3 cellular contexts compared by ENCODE assay signal in genomic region chr1:17069452-17070162, GRCh38.
TF ChIP-seq lines count a peak whose summit lies in the region.

No MANE protein-coding gene starts in this region.

TF ChIP-seq in GM12891, 5 proteins besides CTCF, POLR2A, EP300 and RAD21:
- TF ChIP-seq TAF1 (IDR thresholded peaks at IDR 0.05; ENCODE audit: low read depth, low read length) (no peak), POLR2AphosphoS5 (IDR thresholded peaks at IDR 0.05; ENCODE audit: low read depth, low read length) (no peak), PAX5 (IDR thresholded peaks at IDR 0.05; ENCODE audit: insufficient read depth, low read length, severe bottlenecking) (no peak), SPI1 (IDR thresholded peaks at IDR 0.05; ENCODE audit: low read depth, low read length) (no peak), POU2F2 (IDR thresholded peaks at IDR 0.05; ENCODE audit: low read depth, low read length) (no peak)
TF ChIP-seq in GM12891: peak in this region for 0.

TF ChIP-seq in K562, 482 proteins besides CTCF, POLR2A, EP300 and RAD21:
- TF ChIP-seq ZFP36 (IDR thresholded peaks at IDR 0.05; ENCODE audit: low read depth, low read length, partially characterized antibody) (peak; percentile 71), BCOR (IDR thresholded peaks at IDR 0.05) (peak; percentile 55; the same call in 1 of the 2 replicates), SP2 (IDR thresholded peaks at IDR 0.05; ENCODE audit: extremely low read depth, low read depth, low read length, poor library complexity, severe bottlenecking) (no peak), ZNF740 (CRISPR knock-in tag; IDR thresholded peaks at IDR 0.05) (no peak), ZNF740 (tag; IDR thresholded peaks at IDR 0.05) (no peak), KDM1A (IDR thresholded peaks at IDR 0.05) (peak in 1 of 2 experiments; percentile 32; a peak in 1 of 4 replicates), RBM25 (IDR thresholded peaks at IDR 0.05; ENCODE audit: low read depth, low read length, severe bottlenecking) (peak; percentile 32), RCOR1 (IDR thresholded peaks at IDR 0.05; ENCODE audit: borderline replicate concordance in 1 of 2, low read depth in 2 of 2, low read length in 2 of 2) (0 out of 4 replicates have a peak, but pooled peaks of 1 of the 2 experiments have one; percentile 15)

TF ChIP-seq in H1, 55 proteins besides CTCF, POLR2A, EP300 and RAD21:
- no peak for TF ChIP-seq ATF3 (IDR thresholded peaks at IDR 0.05; ENCODE audit: insufficient read depth, low read depth, low read length)
- no peak for TF ChIP-seq TCF12 (IDR thresholded peaks at IDR 0.05; ENCODE audit: low read depth, low read length)
- no peak for TF ChIP-seq GABPA (IDR thresholded peaks at IDR 0.05; ENCODE audit: borderline replicate concordance, insufficient read depth, low read length)
- TF ChIP-seq KDM1A (IDR thresholded peaks at IDR 0.05; ENCODE audit: borderline replicate concordance, low read length): no peak
- no peak for TF ChIP-seq PHF8 (conservative IDR thresholded peaks at IDR 0.05; ENCODE audit: low read depth, low read length)
- TF ChIP-seq NRF1 (IDR thresholded peaks at IDR 0.05; ENCODE audit: low read depth, low read length): no peak
- no peak for TF ChIP-seq CBX8 (IDR thresholded peaks at IDR 0.05; ENCODE audit: borderline replicate concordance, low read depth, low read length)
- no peak for TF ChIP-seq CREB1 (IDR thresholded peaks at IDR 0.05)
- TF ChIP-seq, protein P1, sequence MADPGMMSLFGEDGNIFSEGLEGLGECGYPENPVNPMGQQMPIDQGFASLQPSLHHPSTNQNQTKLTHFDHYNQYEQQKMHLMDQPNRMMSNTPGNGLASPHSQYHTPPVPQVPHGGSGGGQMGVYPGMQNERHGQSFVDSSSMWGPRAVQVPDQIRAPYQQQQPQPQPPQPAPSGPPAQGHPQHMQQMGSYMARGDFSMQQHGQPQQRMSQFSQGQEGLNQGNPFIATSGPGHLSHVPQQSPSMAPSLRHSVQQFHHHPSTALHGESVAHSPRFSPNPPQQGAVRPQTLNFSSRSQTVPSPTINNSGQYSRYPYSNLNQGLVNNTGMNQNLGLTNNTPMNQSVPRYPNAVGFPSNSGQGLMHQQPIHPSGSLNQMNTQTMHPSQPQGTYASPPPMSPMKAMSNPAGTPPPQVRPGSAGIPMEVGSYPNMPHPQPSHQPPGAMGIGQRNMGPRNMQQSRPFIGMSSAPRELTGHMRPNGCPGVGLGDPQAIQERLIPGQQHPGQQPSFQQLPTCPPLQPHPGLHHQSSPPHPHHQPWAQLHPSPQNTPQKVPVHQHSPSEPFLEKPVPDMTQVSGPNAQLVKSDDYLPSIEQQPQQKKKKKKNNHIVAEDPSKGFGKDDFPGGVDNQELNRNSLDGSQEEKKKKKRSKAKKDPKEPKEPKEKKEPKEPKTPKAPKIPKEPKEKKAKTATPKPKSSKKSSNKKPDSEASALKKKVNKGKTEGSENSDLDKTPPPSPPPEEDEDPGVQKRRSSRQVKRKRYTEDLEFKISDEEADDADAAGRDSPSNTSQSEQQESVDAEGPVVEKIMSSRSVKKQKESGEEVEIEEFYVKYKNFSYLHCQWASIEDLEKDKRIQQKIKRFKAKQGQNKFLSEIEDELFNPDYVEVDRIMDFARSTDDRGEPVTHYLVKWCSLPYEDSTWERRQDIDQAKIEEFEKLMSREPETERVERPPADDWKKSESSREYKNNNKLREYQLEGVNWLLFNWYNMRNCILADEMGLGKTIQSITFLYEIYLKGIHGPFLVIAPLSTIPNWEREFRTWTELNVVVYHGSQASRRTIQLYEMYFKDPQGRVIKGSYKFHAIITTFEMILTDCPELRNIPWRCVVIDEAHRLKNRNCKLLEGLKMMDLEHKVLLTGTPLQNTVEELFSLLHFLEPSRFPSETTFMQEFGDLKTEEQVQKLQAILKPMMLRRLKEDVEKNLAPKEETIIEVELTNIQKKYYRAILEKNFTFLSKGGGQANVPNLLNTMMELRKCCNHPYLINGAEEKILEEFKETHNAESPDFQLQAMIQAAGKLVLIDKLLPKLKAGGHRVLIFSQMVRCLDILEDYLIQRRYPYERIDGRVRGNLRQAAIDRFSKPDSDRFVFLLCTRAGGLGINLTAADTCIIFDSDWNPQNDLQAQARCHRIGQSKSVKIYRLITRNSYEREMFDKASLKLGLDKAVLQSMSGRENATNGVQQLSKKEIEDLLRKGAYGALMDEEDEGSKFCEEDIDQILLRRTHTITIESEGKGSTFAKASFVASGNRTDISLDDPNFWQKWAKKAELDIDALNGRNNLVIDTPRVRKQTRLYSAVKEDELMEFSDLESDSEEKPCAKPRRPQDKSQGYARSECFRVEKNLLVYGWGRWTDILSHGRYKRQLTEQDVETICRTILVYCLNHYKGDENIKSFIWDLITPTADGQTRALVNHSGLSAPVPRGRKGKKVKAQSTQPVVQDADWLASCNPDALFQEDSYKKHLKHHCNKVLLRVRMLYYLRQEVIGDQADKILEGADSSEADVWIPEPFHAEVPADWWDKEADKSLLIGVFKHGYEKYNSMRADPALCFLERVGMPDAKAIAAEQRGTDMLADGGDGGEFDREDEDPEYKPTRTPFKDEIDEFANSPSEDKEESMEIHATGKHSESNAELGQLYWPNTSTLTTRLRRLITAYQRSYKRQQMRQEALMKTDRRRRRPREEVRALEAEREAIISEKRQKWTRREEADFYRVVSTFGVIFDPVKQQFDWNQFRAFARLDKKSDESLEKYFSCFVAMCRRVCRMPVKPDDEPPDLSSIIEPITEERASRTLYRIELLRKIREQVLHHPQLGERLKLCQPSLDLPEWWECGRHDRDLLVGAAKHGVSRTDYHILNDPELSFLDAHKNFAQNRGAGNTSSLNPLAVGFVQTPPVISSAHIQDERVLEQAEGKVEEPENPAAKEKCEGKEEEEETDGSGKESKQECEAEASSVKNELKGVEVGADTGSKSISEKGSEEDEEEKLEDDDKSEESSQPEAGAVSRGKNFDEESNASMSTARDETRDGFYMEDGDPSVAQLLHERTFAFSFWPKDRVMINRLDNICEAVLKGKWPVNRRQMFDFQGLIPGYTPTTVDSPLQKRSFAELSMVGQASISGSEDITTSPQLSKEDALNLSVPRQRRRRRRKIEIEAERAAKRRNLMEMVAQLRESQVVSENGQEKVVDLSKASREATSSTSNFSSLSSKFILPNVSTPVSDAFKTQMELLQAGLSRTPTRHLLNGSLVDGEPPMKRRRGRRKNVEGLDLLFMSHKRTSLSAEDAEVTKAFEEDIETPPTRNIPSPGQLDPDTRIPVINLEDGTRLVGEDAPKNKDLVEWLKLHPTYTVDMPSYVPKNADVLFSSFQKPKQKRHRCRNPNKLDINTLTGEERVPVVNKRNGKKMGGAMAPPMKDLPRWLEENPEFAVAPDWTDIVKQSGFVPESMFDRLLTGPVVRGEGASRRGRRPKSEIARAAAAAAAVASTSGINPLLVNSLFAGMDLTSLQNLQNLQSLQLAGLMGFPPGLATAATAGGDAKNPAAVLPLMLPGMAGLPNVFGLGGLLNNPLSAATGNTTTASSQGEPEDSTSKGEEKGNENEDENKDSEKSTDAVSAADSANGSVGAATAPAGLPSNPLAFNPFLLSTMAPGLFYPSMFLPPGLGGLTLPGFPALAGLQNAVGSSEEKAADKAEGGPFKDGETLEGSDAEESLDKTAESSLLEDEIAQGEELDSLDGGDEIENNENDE (IDR thresholded peaks at IDR 0.05; ENCODE audit: insufficient replicate concordance, low read length): no peak
- TF ChIP-seq JUND (IDR thresholded peaks at IDR 0.05; ENCODE audit: low read length): no peak
- no peak for TF ChIP-seq POLR2AphosphoS5 (IDR thresholded peaks at IDR 0.05; ENCODE audit: low read depth, low read length)
